8 cellular contexts compared by ENCODE assay signal in genomic region chr16:67661101-67661661, GRCh38. TPM values are rescaled to one million over a fixed set of nuclear protein-coding genes. Genes with fewer than 3 reads are reported as not detected.
A peak's percentile ranks its signal among the peaks of the same experiment; 100 is the strongest.
DNase-seq lines count a peak whose midpoint lies in the region; ATAC-seq and TF ChIP-seq lines count a peak whose summit lies in the region.

No MANE protein-coding gene starts in this region.

- no peak overlapping the region for H3K18ac ChIP-seq in trophoblast cell (ENCODE audit: low read length)

- H3K4me3 Mint-ChIP-seq in CD8-positive, alpha-beta T cell = peak overlapping the region; percentile 88
- peak overlapping the region; percentile 87 for H3K4me3 Mint-ChIP-seq in activated CD8-positive, alpha-beta T cell treated with anti-CD3 and anti-CD28 coated beads for 36 hours

- peaks cover 3% of the 10 kb centered on the region for H3K79me2 ChIP-seq in trophoblast cell (ENCODE audit: control insufficient read depth, insufficient read depth, low read length, poor library complexity)

- POLR2A ChIA-PET in CD8-positive, alpha-beta T cell (lab: Charles Lee) = interaction anchor here (1.4 to 4.0 kb wide), 6 partner anchors 9 to 180 kb away, joined by 3 to 41 read pairs (median 10); partner anchors contain the start of genes ATP6V0D1, CARMIL2 and CTCF
- POLR2A ChIA-PET in activated CD8-positive, alpha-beta T cell treated with anti-CD3 and anti-CD28 coated beads for 36 hours (lab: Charles Lee) = interaction anchor here (0.8 to 5.2 kb wide), 2 partner anchors 13 to 99 kb away, joined by 3 to 100 read pairs; partner anchors contain the start of genes CARMIL2 and CTCF

- no peak overlapping the region for H2BK12ac ChIP-seq in trophoblast cell (ENCODE audit: low read length)

- peak overlapping the region; percentile 72 for H3K27ac ChIP-seq in CD8-positive, alpha-beta T cell (ENCODE audit: low read depth, low read length)
- H3K27ac ChIP-seq in foreskin keratinocyte = no peak overlapping the region
- no peak overlapping the region for H3K27ac ChIP-seq in trophoblast cell (ENCODE audit: low read depth, low read length)

- H3K9me3 Mint-ChIP-seq in CD8-positive, alpha-beta T cell = no peaks in the 10 kb centered on the region
- no peaks in the 10 kb centered on the region for H3K9me3 Mint-ChIP-seq in activated CD8-positive, alpha-beta T cell treated with anti-CD3 and anti-CD28 coated beads for 36 hours

- H3K4ac ChIP-seq in trophoblast cell (ENCODE audit: low read depth, low read length) = no peak overlapping the region

- intact Hi-C loops in CD8-positive, alpha-beta T cell (cut with DNase I, micrococcal nuclease) = loop anchor here (2.0 to 10.0 kb wide), 4 partner anchors 184 to 574 kb away; partner anchors contain the start of genes FHOD1 (in 2 of the 2), CENPT (in 1 of the 2), ESRP2 (in 1 of the 2) and NUTF2 (in 1 of the 2)
- intact Hi-C loops in activated CD8-positive, alpha-beta T cell treated with anti-CD3 and anti-CD28 coated beads for 36 hours (cut with micrococcal nuclease) = loop anchor here (10.0 kb wide), 1 partner anchor 274 kb away; the partner anchor contains the start of genes CTRL and PSMB10

- no peak overlapping the region for H3K14ac ChIP-seq in trophoblast cell (ENCODE audit: low read length)

- peak in 2 of 7 experiments; percentile 25 to 40 for DNase-seq in CD8-positive, alpha-beta T cell
- peak; percentile 43 for DNase-seq in activated CD8-positive, alpha-beta T cell treated with anti-CD3 and anti-CD28 coated beads for 36 hours
- DNase-seq in foreskin keratinocyte (peak in 1 of 2 donors; percentile 42), trophoblast cell (peak; percentile 63 to 72), NCI-H2029 treated with DMSO at 0.1 percent for 48 hours (lab: John Stamatoyannopoulos, UW) (no peak), NCI-H146 treated with DMSO at 0.1 percent for 48 hours (lab: John Stamatoyannopoulos, UW; ENCODE audit: unreplicated experiment) (no peak)

- peak overlapping the region; percentile 79 for H3K27ac Mint-ChIP-seq in CD8-positive, alpha-beta T cell
- H3K27ac Mint-ChIP-seq in activated CD8-positive, alpha-beta T cell treated with anti-CD3 and anti-CD28 coated beads for 36 hours = peak overlapping the region; percentile 82

- peaks cover 7% of the 10 kb centered on the region for H3K79me1 ChIP-seq in trophoblast cell (ENCODE audit: low read length)

- no peaks in the 10 kb centered on the region for H3K27me3 Mint-ChIP-seq in CD8-positive, alpha-beta T cell (ENCODE audit: low read depth)
- no peaks in the 10 kb centered on the region for H3K27me3 Mint-ChIP-seq in activated CD8-positive, alpha-beta T cell treated with anti-CD3 and anti-CD28 coated beads for 36 hours

- no peak for ATAC-seq in CD8-positive, alpha-beta T cell
- ATAC-seq in HG02852 (IDR thresholded peaks at IDR 0.05; ENCODE audit: unreplicated experiment) (peak; percentile 1), foreskin keratinocyte (peak; percentile 5), HG03097 (IDR thresholded peaks at IDR 0.05; ENCODE audit: low FRiP score, unreplicated experiment) (no peak)
- no peak for ATAC-seq in activated CD8-positive, alpha-beta T cell treated with anti-CD3 and anti-CD28 coated beads for 36 hours

- no CpG with 5 or more reads among the region's 38 CpGs for WGBS in trophoblast cell (ENCODE audit: extremely low coverage, insufficient coverage, insufficient read length)

- H3K23ac ChIP-seq in trophoblast cell (ENCODE audit: low read length) = no peak overlapping the region

- H4K8ac ChIP-seq in trophoblast cell (ENCODE audit: low read depth, low read length) = no peak overlapping the region

- no peak overlapping the region for H2BK120ac ChIP-seq in trophoblast cell (ENCODE audit: insufficient read depth, low read length, poor library complexity)

- CTCF ChIA-PET in CD8-positive, alpha-beta T cell (lab: Charles Lee) = interaction anchor here (1.1 to 14.3 kb wide), 4 partner anchors 15 to 180 kb away, joined by 3 to 165 read pairs (median 41); partner anchors contain the start of genes ATP6V0D1 and CARMIL2
- CTCF ChIA-PET in activated CD8-positive, alpha-beta T cell treated with anti-CD3 and anti-CD28 coated beads for 36 hours (lab: Charles Lee) = interaction anchor here (1.4 to 14.7 kb wide), 6 partner anchors 12 to 147 kb away, joined by 5 to 154 read pairs (median 12); partner anchors contain the start of genes CARMIL2 and CTCF

- no peaks in the 10 kb centered on the region for H3K27me3 ChIP-seq in CD8-positive, alpha-beta T cell (ENCODE audit: insufficient read depth, low read length)
- H3K27me3 ChIP-seq in foreskin keratinocyte (no peaks in the 10 kb centered on the region), trophoblast cell (ENCODE audit: insufficient read depth, low read length) (no peaks in the 10 kb centered on the region)

- H3K36me3 Mint-ChIP-seq in CD8-positive, alpha-beta T cell = peaks cover 21% of the 10 kb centered on the region
- H3K36me3 Mint-ChIP-seq in activated CD8-positive, alpha-beta T cell treated with anti-CD3 and anti-CD28 coated beads for 36 hours (ENCODE audit: low read depth) = peaks cover 6% of the 10 kb centered on the region

- H3K4me3 ChIP-seq in CD8-positive, alpha-beta T cell (ENCODE audit: low read depth, low read length) = peak overlapping the region; percentile 51
- peak overlapping the region; percentile 5 for H3K4me3 ChIP-seq in trophoblast cell (ENCODE audit: low read depth, low read length)

- peaks cover 20% of the 10 kb centered on the region for H3K4me1 ChIP-seq in CD8-positive, alpha-beta T cell (ENCODE audit: insufficient read depth, low read length)
- no peaks in the 10 kb centered on the region for H3K4me1 ChIP-seq in foreskin keratinocyte
- peaks cover 8 to 12% of the 10 kb centered on the region in 2 experiments for H3K4me1 ChIP-seq in trophoblast cell (ENCODE audit: control insufficient read depth in 1 of 2, insufficient read depth in 2 of 2, low read length in 2 of 2)

- no peak overlapping the region for H2AK5ac ChIP-seq in trophoblast cell (ENCODE audit: low read length)

- peak overlapping the region; percentile 24 for H2AFZ ChIP-seq in trophoblast cell (ENCODE audit: insufficient read depth, low read length, poor library complexity)

- H3K36me3 ChIP-seq in CD8-positive, alpha-beta T cell (ENCODE audit: insufficient read depth, low read length) = peaks cover 13% of the 10 kb centered on the region
- peaks cover 13 to 21% of the 10 kb centered on the region in 2 experiments for H3K36me3 ChIP-seq in trophoblast cell (ENCODE audit: control insufficient read depth in 1 of 2, insufficient read depth in 2 of 2, low read length in 2 of 2)

- no peak overlapping the region for H3K9ac ChIP-seq in trophoblast cell (ENCODE audit: low read length)

- TF ChIP-seq CTCF in CD8-positive, alpha-beta T cell (IDR thresholded peaks at IDR 0.05) = no peak
- no peak for TF ChIP-seq CTCF in activated CD8-positive, alpha-beta T cell treated with anti-CD3 and anti-CD28 coated beads for 36 hours (IDR thresholded peaks at IDR 0.05)
- TF ChIP-seq CTCF in foreskin keratinocyte (conservative IDR thresholded peaks at IDR 0.05) = no peak

- no peak overlapping the region for H2BK5ac ChIP-seq in trophoblast cell (ENCODE audit: low read depth, low read length, poor library complexity)

- no peak overlapping the region for H4K12ac ChIP-seq in trophoblast cell (ENCODE audit: low read depth, low read length)

- peaks cover 24% of the 10 kb centered on the region for H3K4me1 Mint-ChIP-seq in CD8-positive, alpha-beta T cell (ENCODE audit: low read depth)
- peaks cover 22% of the 10 kb centered on the region for H3K4me1 Mint-ChIP-seq in activated CD8-positive, alpha-beta T cell treated with anti-CD3 and anti-CD28 coated beads for 36 hours (ENCODE audit: low read depth)

- no peaks in the 10 kb centered on the region for H3K9me3 ChIP-seq in CD8-positive, alpha-beta T cell (ENCODE audit: low read length)
- no peaks in the 10 kb centered on the region for H3K9me3 ChIP-seq in trophoblast cell (ENCODE audit: insufficient read depth, low read depth, low read length)

- H3K4me2 ChIP-seq in trophoblast cell (ENCODE audit: low read length) = peak overlapping the region; percentile 81

- H4K91ac ChIP-seq in trophoblast cell (ENCODE audit: low read depth, low read length) = no peak overlapping the region

RNA-seq across cellular contexts. Expression of gene PARD6A, which starts 0.4 kb away (rescaled TPM):
- 1 to 10 TPM; 3.0 to 3.1 TPM for total RNA-seq in CD8-positive, alpha-beta T cell
- total RNA-seq in activated CD8-positive, alpha-beta T cell treated with anti-CD3 and anti-CD28 coated beads for 36 hours = 1 to 10 TPM; 6.3 to 7.2 TPM
- total RNA-seq in foreskin keratinocyte = 1.1 TPM in 2 replicates
- polyA plus RNA-seq in foreskin keratinocyte = 1.1 and 1.6 TPM in 2 replicates
- 0.74 and 0.76 TPM in 2 replicates for polyA plus RNA-seq in trophoblast cell (2013)

RNA-seq across cellular contexts. Expression of gene ACD, which starts 1.1 kb away (rescaled TPM):
- total RNA-seq in CD8-positive, alpha-beta T cell = 10 to 100 TPM; 22.2 to 23.9 TPM
- total RNA-seq in activated CD8-positive, alpha-beta T cell treated with anti-CD3 and anti-CD28 coated beads for 36 hours = 10 to 100 TPM; 50.8 to 53.7 TPM
- 46.1 and 46.2 TPM in 2 replicates for total RNA-seq in foreskin keratinocyte
- 51.3 and 59.1 TPM in 2 replicates for polyA plus RNA-seq in foreskin keratinocyte
- polyA plus RNA-seq in trophoblast cell (2013) = 22.2 and 22.3 TPM in 2 replicates

RNA-seq across cellular contexts. Expression of gene ENKD1, which starts 5.4 kb away (rescaled TPM):
- 1 to 10 TPM; 1.7 to 2.5 TPM for total RNA-seq in CD8-positive, alpha-beta T cell
- 1 to 10 TPM; 8.4 to 8.9 TPM for total RNA-seq in activated CD8-positive, alpha-beta T cell treated with anti-CD3 and anti-CD28 coated beads for 36 hours
- 19.1 and 19.5 TPM in 2 replicates for total RNA-seq in foreskin keratinocyte
- polyA plus RNA-seq in foreskin keratinocyte = 24.0 and 24.5 TPM in 2 replicates
- 4.3 and 4.7 TPM in 2 replicates for polyA plus RNA-seq in trophoblast cell (2013)

RNA-seq across cellular contexts. Expression of gene C16orf86, which starts 5.4 kb away (rescaled TPM):
- total RNA-seq in CD8-positive, alpha-beta T cell = 1 to 10 TPM; 1.4 to 1.6 TPM
- total RNA-seq in activated CD8-positive, alpha-beta T cell treated with anti-CD3 and anti-CD28 coated beads for 36 hours = 1 to 10 TPM; 2.8 to 4.7 TPM
- 1.2 and 1.3 TPM in 2 replicates for total RNA-seq in foreskin keratinocyte
- 1.7 and 2.0 TPM in 2 replicates for polyA plus RNA-seq in foreskin keratinocyte
- 0.54 and 0.86 TPM in 2 replicates for polyA plus RNA-seq in trophoblast cell (2013)

RNA-seq across cellular contexts. Expression of gene CARMIL2, which starts 16.2 kb away (rescaled TPM):
- total RNA-seq in CD8-positive, alpha-beta T cell = 100 to 1,000 TPM in 1 of 2 experiments, 10 to 100 TPM in 1; 93.2 to 111 TPM
- 100 to 1,000 TPM; 151 to 155 TPM for total RNA-seq in activated CD8-positive, alpha-beta T cell treated with anti-CD3 and anti-CD28 coated beads for 36 hours
- 0.24 and 0.32 TPM in 2 replicates for total RNA-seq in foreskin keratinocyte
- polyA plus RNA-seq in foreskin keratinocyte = 0.24 and 0.25 TPM in 2 replicates
- polyA plus RNA-seq in trophoblast cell (2013) = 2.3 and 2.5 TPM in 2 replicates

Comparison
In these comparisons a context has a peak if more than half of its experiments do, and no peak if none do; other contexts are left out.
1. ATAC-seq: peak in HG02852 (single experiment) and foreskin keratinocyte (single experiment); none in CD8-positive, alpha-beta T cell (single experiment), activated CD8-positive, alpha-beta T cell treated with anti-CD3 and anti-CD28 coated beads for 36 hours (single experiment) and HG03097 (single experiment).
2. DNase-seq: peak in activated CD8-positive, alpha-beta T cell treated with anti-CD3 and anti-CD28 coated beads for 36 hours (single experiment) and trophoblast cell (2 of 2); none in NCI-H2029 treated with DMSO at 0.1 percent for 48 hours (single experiment) and NCI-H146 treated with DMSO at 0.1 percent for 48 hours (single experiment).